In the genomic region with DNA sequence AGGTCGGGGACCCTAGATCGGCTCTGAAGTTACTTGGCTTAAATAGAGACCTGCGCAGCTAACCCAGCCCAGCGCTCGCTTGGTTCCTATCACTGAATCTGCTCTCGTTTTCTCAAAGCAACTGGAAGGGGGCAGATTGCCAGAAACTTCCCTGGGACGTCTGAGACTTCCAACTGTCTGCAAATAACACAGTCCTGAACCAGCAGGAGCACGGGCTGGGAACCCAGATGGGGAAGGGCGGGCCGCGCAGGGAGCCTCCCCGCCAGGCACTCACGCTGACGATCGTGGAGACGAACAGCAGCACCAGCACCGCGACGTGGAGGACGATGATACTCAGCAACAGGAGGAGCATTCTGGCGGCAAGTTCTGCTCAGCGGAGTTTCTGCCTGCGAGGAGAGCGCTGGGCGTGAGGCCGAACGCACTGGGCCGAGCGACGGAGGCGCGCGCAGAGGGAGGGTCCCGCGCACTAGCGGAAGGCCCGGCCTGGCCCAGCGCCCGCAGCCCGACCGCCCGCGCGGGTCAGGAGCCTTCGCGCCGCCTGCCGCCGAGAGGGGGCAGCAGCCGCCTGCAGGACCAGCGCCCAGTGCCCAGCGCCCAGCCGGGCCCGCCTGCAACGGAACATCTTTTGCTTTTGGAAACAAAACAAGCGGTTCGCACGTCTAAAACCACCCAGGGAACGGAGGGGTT, we compare ENCODE assay signal across 1 cellular context.
A peak's percentile ranks its signal among the peaks of the same experiment; 100 is the strongest.
TF ChIP-seq lines count a peak whose summit lies in the region.

No MANE protein-coding gene starts in this region.

TF ChIP-seq in HepG2, 621 proteins besides CTCF, POLR2A, EP300 and RAD21 (continued from another document and continues in another):
- TF ChIP-seq, protein P1, sequence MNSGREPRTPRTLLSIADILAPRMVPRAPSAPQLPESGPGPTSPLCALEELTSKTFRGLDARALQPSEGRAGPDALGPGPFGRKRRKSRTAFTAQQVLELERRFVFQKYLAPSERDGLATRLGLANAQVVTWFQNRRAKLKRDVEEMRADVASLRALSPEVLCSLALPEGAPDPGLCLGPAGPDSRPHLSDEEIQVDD (CRISPR knock-in tag; IDR thresholded peaks at IDR 0.05; ENCODE audit: borderline replicate concordance), result peak; percentile 89; the same call in 1 of the 2 replicates
- TF ChIP-seq HNRNPL (IDR thresholded peaks at IDR 0.05; ENCODE audit: low read depth, low read length) (no peak), ZNF382 (CRISPR knock-in tag; IDR thresholded peaks at IDR 0.05; ENCODE audit: borderline replicate concordance) (no peak), ZNF564 (CRISPR knock-in tag; IDR thresholded peaks at IDR 0.05) (no peak), CAMTA2 (CRISPR knock-in tag; IDR thresholded peaks at IDR 0.05; ENCODE audit: borderline replicate concordance) (no peak), KLF16 (CRISPR knock-in tag; IDR thresholded peaks at IDR 0.05) (no peak), HMGA1 (CRISPR knock-in tag; conservative IDR thresholded peaks at IDR 0.05) (no peak), ZNF234 (CRISPR knock-in tag; conservative IDR thresholded peaks at IDR 0.05) (no peak), KDM5A (IDR thresholded peaks at IDR 0.05; ENCODE audit: borderline replicate concordance, low read length) (0 out of 2 replicates have a peak, but pooled peaks have one; percentile 37), ZNF790 (CRISPR knock-in tag; IDR thresholded peaks at IDR 0.05; ENCODE audit: borderline replicate concordance) (no peak), MXD4 (CRISPR knock-in tag; IDR thresholded peaks at IDR 0.05) (peak; percentile 33; the same call in 1 of the 2 replicates), ZBTB42 (CRISPR knock-in tag; IDR thresholded peaks at IDR 0.05) (no peak), ZFYVE20 (CRISPR knock-in tag; IDR thresholded peaks at IDR 0.05; ENCODE audit: borderline replicate concordance, low read depth) (0 out of 2 replicates have a peak, but pooled peaks have one; percentile 58), ZNF256 (CRISPR knock-in tag; conservative IDR thresholded peaks at IDR 0.05) (no peak), NFYC (CRISPR knock-in tag; IDR thresholded peaks at IDR 0.05) (no peak), MTA1 (CRISPR knock-in tag; IDR thresholded peaks at IDR 0.05; ENCODE audit: borderline replicate concordance) (no peak; the same call in 1 of the 2 replicates), IRX3 (CRISPR knock-in tag; IDR thresholded peaks at IDR 0.05; ENCODE audit: borderline replicate concordance, low read depth) (peak; percentile 38; the same call in 1 of the 2 replicates), JUND (CRISPR knock-in tag; IDR thresholded peaks at IDR 0.05) (peak; percentile 37; the same call in 1 of the 2 replicates), AKAP8 (CRISPR knock-in tag; IDR thresholded peaks at IDR 0.05) (0 out of 2 replicates have a peak, but pooled peaks have one; percentile 72), SMAD1 (CRISPR knock-in tag; IDR thresholded peaks at IDR 0.05; ENCODE audit: borderline replicate concordance, low read depth) (no peak), ZNF616 (CRISPR knock-in tag; IDR thresholded peaks at IDR 0.05; ENCODE audit: low read depth) (no peak), ZSCAN9 (CRISPR knock-in tag; IDR thresholded peaks at IDR 0.05; ENCODE audit: borderline replicate concordance) (no peak), ZNF792 (CRISPR knock-in tag; IDR thresholded peaks at IDR 0.05) (0 out of 2 replicates have a peak, but pooled peaks have one; percentile 13), POLR2AphosphoS5 (IDR thresholded peaks at IDR 0.05; ENCODE audit: low read depth, low read length) (no peak), KLF12 (CRISPR knock-in tag; IDR thresholded peaks at IDR 0.05; ENCODE audit: borderline replicate concordance) (no peak), NR1H2 (CRISPR knock-in tag; IDR thresholded peaks at IDR 0.05; ENCODE audit: borderline replicate concordance, low read depth) (peak; percentile 60; the same call in 1 of the 2 replicates), KMT2B (CRISPR knock-in tag; IDR thresholded peaks at IDR 0.05) (peak; percentile 68), ZNF354B (CRISPR knock-in tag; IDR thresholded peaks at IDR 0.05) (no peak), ZNF225 (CRISPR knock-in tag; IDR thresholded peaks at IDR 0.05) (peak; percentile 24; the same call in 1 of the 2 replicates), ZNF782 (CRISPR knock-in tag; IDR thresholded peaks at IDR 0.05; ENCODE audit: borderline replicate concordance) (no peak; the same call in 1 of the 2 replicates), MBD4 (IDR thresholded peaks at IDR 0.05; ENCODE audit: borderline replicate concordance, low read length) (no peak), U2AF1 (optimal IDR thresholded peaks at IDR 0.05; ENCODE audit: low read depth, low read length) (no peak), NR2C2 (CRISPR knock-in tag; IDR thresholded peaks at IDR 0.05; ENCODE audit: borderline replicate concordance) (no peak), ZNF274 (CRISPR knock-in tag; IDR thresholded peaks at IDR 0.05) (no peak; the same call in 1 of the 2 replicates), MTF2 (CRISPR knock-in tag; IDR thresholded peaks at IDR 0.05; ENCODE audit: borderline replicate concordance) (peak; percentile 86; the same call in 1 of the 2 replicates), ZNF224 (CRISPR knock-in tag; IDR thresholded peaks at IDR 0.05) (no peak), ZNF839 (CRISPR knock-in tag; IDR thresholded peaks at IDR 0.05; ENCODE audit: borderline replicate concordance) (no peak), EED (CRISPR knock-in tag; IDR thresholded peaks at IDR 0.05) (no peak), ZC3H13 (CRISPR knock-in tag; IDR thresholded peaks at IDR 0.05) (no peak), NCOA1 (CRISPR knock-in tag; IDR thresholded peaks at IDR 0.05) (no peak), ZNF367 (CRISPR knock-in tag; IDR thresholded peaks at IDR 0.05; ENCODE audit: borderline replicate concordance) (no peak), ZNF101 (CRISPR knock-in tag; IDR thresholded peaks at IDR 0.05; ENCODE audit: borderline replicate concordance, low read depth) (no peak), HOXA5 (CRISPR knock-in tag; IDR thresholded peaks at IDR 0.05) (0 out of 2 replicates have a peak, but pooled peaks have one; percentile 43), SALL1 (CRISPR knock-in tag; IDR thresholded peaks at IDR 0.05) (peak; percentile 50), GATAD1 (CRISPR knock-in tag; IDR thresholded peaks at IDR 0.05) (no peak), TCF7 (IDR thresholded peaks at IDR 0.05; ENCODE audit: low read depth) (no peak), ZMYM4 (CRISPR knock-in tag; IDR thresholded peaks at IDR 0.05) (peak; percentile 55; the same call in 1 of the 2 replicates), NFRKB (IDR thresholded peaks at IDR 0.05) (no peak), TEAD2 (CRISPR knock-in tag; IDR thresholded peaks at IDR 0.05) (no peak)
- TF ChIP-seq, protein P2, sequence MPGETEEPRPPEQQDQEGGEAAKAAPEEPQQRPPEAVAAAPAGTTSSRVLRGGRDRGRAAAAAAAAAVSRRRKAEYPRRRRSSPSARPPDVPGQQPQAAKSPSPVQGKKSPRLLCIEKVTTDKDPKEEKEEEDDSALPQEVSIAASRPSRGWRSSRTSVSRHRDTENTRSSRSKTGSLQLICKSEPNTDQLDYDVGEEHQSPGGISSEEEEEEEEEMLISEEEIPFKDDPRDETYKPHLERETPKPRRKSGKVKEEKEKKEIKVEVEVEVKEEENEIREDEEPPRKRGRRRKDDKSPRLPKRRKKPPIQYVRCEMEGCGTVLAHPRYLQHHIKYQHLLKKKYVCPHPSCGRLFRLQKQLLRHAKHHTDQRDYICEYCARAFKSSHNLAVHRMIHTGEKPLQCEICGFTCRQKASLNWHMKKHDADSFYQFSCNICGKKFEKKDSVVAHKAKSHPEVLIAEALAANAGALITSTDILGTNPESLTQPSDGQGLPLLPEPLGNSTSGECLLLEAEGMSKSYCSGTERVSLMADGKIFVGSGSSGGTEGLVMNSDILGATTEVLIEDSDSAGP (CRISPR knock-in tag; IDR thresholded peaks at IDR 0.05; ENCODE audit: borderline replicate concordance), result 0 out of 2 replicates have a peak, but pooled peaks have one; percentile 49
- TF ChIP-seq, protein P3, sequence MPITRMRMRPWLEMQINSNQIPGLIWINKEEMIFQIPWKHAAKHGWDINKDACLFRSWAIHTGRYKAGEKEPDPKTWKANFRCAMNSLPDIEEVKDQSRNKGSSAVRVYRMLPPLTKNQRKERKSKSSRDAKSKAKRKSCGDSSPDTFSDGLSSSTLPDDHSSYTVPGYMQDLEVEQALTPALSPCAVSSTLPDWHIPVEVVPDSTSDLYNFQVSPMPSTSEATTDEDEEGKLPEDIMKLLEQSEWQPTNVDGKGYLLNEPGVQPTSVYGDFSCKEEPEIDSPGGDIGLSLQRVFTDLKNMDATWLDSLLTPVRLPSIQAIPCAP (CRISPR knock-in tag; IDR thresholded peaks at IDR 0.05; ENCODE audit: low read depth), result no peak
- TF ChIP-seq, protein P4, sequence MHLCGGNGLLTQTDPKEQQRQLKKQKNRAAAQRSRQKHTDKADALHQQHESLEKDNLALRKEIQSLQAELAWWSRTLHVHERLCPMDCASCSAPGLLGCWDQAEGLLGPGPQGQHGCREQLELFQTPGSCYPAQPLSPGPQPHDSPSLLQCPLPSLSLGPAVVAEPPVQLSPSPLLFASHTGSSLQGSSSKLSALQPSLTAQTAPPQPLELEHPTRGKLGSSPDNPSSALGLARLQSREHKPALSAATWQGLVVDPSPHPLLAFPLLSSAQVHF (CRISPR knock-in tag; IDR thresholded peaks at IDR 0.05), result no peak
- TF ChIP-seq, protein P5, sequence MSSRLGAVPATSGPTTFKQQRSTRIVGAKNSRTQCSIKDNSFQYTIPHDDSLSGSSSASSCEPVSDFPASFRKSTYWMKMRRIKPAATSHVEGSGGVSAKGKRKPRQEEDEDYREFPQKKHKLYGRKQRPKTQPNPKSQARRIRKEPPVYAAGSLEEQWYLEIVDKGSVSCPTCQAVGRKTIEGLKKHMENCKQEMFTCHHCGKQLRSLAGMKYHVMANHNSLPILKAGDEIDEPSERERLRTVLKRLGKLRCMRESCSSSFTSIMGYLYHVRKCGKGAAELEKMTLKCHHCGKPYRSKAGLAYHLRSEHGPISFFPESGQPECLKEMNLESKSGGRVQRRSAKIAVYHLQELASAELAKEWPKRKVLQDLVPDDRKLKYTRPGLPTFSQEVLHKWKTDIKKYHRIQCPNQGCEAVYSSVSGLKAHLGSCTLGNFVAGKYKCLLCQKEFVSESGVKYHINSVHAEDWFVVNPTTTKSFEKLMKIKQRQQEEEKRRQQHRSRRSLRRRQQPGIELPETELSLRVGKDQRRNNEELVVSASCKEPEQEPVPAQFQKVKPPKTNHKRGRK (CRISPR knock-in tag; IDR thresholded peaks at IDR 0.05), result no peak
- TF ChIP-seq, protein P6, sequence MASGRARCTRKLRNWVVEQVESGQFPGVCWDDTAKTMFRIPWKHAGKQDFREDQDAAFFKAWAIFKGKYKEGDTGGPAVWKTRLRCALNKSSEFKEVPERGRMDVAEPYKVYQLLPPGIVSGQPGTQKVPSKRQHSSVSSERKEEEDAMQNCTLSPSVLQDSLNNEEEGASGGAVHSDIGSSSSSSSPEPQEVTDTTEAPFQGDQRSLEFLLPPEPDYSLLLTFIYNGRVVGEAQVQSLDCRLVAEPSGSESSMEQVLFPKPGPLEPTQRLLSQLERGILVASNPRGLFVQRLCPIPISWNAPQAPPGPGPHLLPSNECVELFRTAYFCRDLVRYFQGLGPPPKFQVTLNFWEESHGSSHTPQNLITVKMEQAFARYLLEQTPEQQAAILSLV (CRISPR knock-in tag; IDR thresholded peaks at IDR 0.05; ENCODE audit: borderline replicate concordance), result peak; percentile 88; the same call in 1 of the 2 replicates
- TF ChIP-seq, protein P7, sequence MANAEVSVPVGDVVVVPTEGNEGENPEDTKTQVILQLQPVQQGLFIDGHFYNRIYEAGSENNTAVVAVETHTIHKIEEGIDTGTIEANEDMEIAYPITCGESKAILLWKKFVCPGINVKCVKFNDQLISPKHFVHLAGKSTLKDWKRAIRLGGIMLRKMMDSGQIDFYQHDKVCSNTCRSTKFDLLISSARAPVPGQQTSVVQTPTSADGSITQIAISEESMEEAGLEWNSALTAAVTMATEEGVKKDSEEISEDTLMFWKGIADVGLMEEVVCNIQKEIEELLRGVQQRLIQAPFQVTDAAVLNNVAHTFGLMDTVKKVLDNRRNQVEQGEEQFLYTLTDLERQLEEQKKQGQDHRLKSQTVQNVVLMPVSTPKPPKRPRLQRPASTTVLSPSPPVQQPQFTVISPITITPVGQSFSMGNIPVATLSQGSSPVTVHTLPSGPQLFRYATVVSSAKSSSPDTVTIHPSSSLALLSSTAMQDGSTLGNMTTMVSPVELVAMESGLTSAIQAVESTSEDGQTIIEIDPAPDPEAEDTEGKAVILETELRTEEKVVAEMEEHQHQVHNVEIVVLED (CRISPR knock-in tag; IDR thresholded peaks at IDR 0.05; ENCODE audit: borderline replicate concordance), result 0 out of 2 replicates have a peak, but pooled peaks have one; percentile 25
- TF ChIP-seq, protein P8, sequence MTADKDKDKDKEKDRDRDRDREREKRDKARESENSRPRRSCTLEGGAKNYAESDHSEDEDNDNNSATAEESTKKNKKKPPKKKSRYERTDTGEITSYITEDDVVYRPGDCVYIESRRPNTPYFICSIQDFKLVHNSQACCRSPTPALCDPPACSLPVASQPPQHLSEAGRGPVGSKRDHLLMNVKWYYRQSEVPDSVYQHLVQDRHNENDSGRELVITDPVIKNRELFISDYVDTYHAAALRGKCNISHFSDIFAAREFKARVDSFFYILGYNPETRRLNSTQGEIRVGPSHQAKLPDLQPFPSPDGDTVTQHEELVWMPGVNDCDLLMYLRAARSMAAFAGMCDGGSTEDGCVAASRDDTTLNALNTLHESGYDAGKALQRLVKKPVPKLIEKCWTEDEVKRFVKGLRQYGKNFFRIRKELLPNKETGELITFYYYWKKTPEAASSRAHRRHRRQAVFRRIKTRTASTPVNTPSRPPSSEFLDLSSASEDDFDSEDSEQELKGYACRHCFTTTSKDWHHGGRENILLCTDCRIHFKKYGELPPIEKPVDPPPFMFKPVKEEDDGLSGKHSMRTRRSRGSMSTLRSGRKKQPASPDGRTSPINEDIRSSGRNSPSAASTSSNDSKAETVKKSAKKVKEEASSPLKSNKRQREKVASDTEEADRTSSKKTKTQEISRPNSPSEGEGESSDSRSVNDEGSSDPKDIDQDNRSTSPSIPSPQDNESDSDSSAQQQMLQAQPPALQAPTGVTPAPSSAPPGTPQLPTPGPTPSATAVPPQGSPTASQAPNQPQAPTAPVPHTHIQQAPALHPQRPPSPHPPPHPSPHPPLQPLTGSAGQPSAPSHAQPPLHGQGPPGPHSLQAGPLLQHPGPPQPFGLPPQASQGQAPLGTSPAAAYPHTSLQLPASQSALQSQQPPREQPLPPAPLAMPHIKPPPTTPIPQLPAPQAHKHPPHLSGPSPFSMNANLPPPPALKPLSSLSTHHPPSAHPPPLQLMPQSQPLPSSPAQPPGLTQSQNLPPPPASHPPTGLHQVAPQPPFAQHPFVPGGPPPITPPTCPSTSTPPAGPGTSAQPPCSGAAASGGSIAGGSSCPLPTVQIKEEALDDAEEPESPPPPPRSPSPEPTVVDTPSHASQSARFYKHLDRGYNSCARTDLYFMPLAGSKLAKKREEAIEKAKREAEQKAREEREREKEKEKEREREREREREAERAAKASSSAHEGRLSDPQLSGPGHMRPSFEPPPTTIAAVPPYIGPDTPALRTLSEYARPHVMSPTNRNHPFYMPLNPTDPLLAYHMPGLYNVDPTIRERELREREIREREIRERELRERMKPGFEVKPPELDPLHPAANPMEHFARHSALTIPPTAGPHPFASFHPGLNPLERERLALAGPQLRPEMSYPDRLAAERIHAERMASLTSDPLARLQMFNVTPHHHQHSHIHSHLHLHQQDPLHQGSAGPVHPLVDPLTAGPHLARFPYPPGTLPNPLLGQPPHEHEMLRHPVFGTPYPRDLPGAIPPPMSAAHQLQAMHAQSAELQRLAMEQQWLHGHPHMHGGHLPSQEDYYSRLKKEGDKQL (CRISPR knock-in tag; IDR thresholded peaks at IDR 0.05; ENCODE audit: low read depth), result no peak
- TF ChIP-seq, protein P9, sequence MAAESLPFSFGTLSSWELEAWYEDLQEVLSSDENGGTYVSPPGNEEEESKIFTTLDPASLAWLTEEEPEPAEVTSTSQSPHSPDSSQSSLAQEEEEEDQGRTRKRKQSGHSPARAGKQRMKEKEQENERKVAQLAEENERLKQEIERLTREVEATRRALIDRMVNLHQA (CRISPR knock-in tag; IDR thresholded peaks at IDR 0.05), result no peak
